12 cellular contexts compared by ENCODE assay signal in the genomic region with DNA sequence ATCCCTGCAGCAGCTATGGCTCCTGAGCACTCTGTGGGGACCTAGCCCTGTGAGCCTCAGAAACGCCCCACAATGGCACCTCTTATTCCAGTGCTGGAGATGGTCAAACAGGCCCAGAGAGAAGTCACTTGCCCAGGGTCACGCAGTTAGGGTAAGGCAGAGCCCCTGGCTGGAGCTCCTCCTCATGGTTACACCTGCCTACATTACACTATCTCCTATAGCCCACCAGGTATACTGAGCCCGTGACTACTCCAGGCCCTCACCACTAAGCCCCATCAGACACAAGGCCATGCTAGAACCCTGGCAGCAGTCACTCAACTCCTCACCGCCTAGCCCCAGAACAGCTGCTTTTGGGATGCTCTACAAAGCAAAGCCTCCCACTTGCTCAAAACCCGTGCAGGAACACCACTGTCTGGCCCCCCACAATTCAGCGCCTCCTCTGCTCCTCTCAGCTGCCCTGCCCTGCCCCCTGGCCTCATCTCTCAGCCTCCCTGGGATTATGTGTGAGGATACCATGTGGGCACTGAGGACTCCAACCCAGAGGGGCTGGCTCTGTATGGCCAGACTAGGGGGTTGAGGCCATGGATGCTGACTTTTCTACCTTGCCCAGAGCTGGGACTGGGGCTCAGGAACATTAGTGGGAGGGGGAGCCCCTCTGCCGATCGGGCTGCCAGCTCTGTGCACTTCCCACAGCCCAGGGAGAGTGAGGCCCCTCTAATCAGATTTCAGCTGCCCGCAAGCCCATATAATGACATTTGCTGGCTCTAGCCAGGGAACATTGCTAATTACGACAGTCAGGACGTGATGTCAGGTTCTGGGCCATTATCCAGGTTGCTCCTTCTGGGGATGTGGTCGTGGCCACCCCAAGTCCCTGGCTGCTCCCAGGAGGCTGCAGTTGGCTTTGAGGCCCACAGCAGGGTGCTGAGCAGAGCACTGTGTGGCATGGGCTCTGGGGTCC. TPM values are rescaled to one million over a fixed set of nuclear protein-coding genes. Genes with fewer than 3 reads are reported as not detected.
DNase-seq lines count a peak whose midpoint lies in the region; ATAC-seq and TF ChIP-seq lines count a peak whose summit lies in the region.
"Had no signal": no experiment of that assay in that cellular context is flagged by ENCODE, and none has a peak within 500 bp of the region (broad histone marks: within the 10 kb centered on the region; RNA-seq: fewer than 3 reads in every experiment).

No MANE protein-coding gene starts in this region.

- TF ChIP-seq POLR2A in NB4 (IDR thresholded peaks at IDR 0.05; ENCODE audit: extremely low read depth, insufficient read length), result no peak
- peak in 1 of 2 donors; percentile 42 for TF ChIP-seq POLR2A in gastrocnemius medialis (IDR thresholded peaks at IDR 0.05)

- DNase-seq in NB4 (ENCODE audit: low read depth) (peak; percentile 40), cardiac fibroblast (ENCODE audit: low read depth in 2 of 2) (peak; percentile 69 to 88), right atrium auricular region (ENCODE audit: low spot score) (peak; percentile 77), gastrocnemius medialis (peak in 1 of 2 donors; percentile 26), brain microvascular endothelial cell (no peak)
- DNase-seq: activated CD4-positive, alpha-beta T cell treated with anti-CD3 and anti-CD28 coated beads for 1 hour; DND-41; NCI-H2081 had no signal

- H3K27ac ChIP-seq in right atrium auricular region, result peak overlapping the region; percentile 83 to 92
- peak overlapping the region; percentile 57 to 77 (median 66) for H3K27ac ChIP-seq in gastrocnemius medialis
- H3K27ac ChIP-seq in brain microvascular endothelial cell, result no peak overlapping the region

- intact Hi-C loops in gastrocnemius medialis (cut with DNase I; ENCODE audit: low total_unique reads), result no loop called here

- H3K36me3 ChIP-seq in right atrium auricular region, result peaks cover 28% of the 10 kb centered on the region
- H3K36me3 ChIP-seq in gastrocnemius medialis, result no peaks in the 10 kb centered on the region
- H3K36me3 ChIP-seq in brain microvascular endothelial cell (replicated peaks), result peaks cover 37% of the 10 kb centered on the region

- TF ChIP-seq CTCF in NB4 (IDR thresholded peaks at IDR 0.05; ENCODE audit: low read depth, low read length) (no peak), cardiac fibroblast (IDR thresholded peaks at IDR 0.05; ENCODE audit: low read depth, low read length) (no peak), right atrium auricular region (IDR thresholded peaks at IDR 0.05) (no peak), gastrocnemius medialis (IDR thresholded peaks at IDR 0.05 in 4 of 5, conservative IDR thresholded peaks at IDR 0.05 in 1 of 5) (no peak), brain microvascular endothelial cell (IDR thresholded peaks at IDR 0.05; ENCODE audit: low read depth, low read length, missing control alignments) (no peak)

- H3K4me3 ChIP-seq in NB4 (ENCODE audit: low read depth, low read length) (peak overlapping the region; percentile 21), cardiac fibroblast (replicated peaks in 1 of 2; ENCODE audit: low read depth in 2 of 2, low read length in 2 of 2) (no peak overlapping the region), right atrium auricular region (no peak overlapping the region), gastrocnemius medialis (no peak overlapping the region), brain microvascular endothelial cell (ENCODE audit: low read depth, low read length) (no peak overlapping the region)

- peaks cover 0 to 88% of the 10 kb centered on the region in 2 donors for H3K4me1 ChIP-seq in right atrium auricular region
- H3K4me1 ChIP-seq in gastrocnemius medialis, result peaks cover 40 to 43% of the 10 kb centered on the region in 2 donors

- H3K9me3 ChIP-seq in right atrium auricular region (no peaks in the 10 kb centered on the region), gastrocnemius medialis (no peaks in the 10 kb centered on the region)

- in situ Hi-C loops in gastrocnemius medialis (cut with MboI; ENCODE audit: low sequenced_read_pairs in 4 of 4) (no loop called here), brain microvascular endothelial cell (cut with HindIII; ENCODE audit: low pct_ligation_motif_present, low sequenced_read_pairs) (no loop called here)

- H3K27me3 ChIP-seq in right atrium auricular region (no peaks in the 10 kb centered on the region), gastrocnemius medialis (no peaks in the 10 kb centered on the region), brain microvascular endothelial cell (replicated peaks) (no peaks in the 10 kb centered on the region)

- ATAC-seq in gastrocnemius medialis (peak in 1 of 2 donors; percentile 37), HG03045 (IDR thresholded peaks at IDR 0.05; ENCODE audit: unreplicated experiment) (no peak), HG03025 (IDR thresholded peaks at IDR 0.05; ENCODE audit: low FRiP score, unreplicated experiment) (no peak), GM21381 (IDR thresholded peaks at IDR 0.05; ENCODE audit: unreplicated experiment) (no peak)

RNA-seq across cellular contexts. Expression of a gene that starts 4.0 kb away (rescaled TPM):
- total RNA-seq in right atrium auricular region (100 to 1,000 TPM in 1 of 2 donors, 10 to 100 TPM in 1; 94.0 to 146 TPM), gastrocnemius medialis (10 to 100 TPM in 1 of 4 donors, 1 to 10 TPM in 3; 4.4 to 14.7 (median 8.1) TPM)

RNA-seq across cellular contexts. Expression of a gene that starts 6.8 kb away (rescaled TPM):
- total RNA-seq in right atrium auricular region, result 1 to 10 TPM; 1.2 to 3.1 TPM
- 10 to 100 TPM in 1 of 4 donors, 1 to 10 TPM in 1, under 1 TPM in 2; 0.31 to 26.1 (median 0.87) TPM for total RNA-seq in gastrocnemius medialis

RNA-seq across cellular contexts. Expression of a gene that starts 34.5 kb away (rescaled TPM):
- total RNA-seq in right atrium auricular region, result 10 to 100 TPM; 46.5 to 62.6 TPM
- total RNA-seq in gastrocnemius medialis, result 10 to 100 TPM; 10.3 to 27.2 (median 23.3) TPM
- total RNA-seq: HT1080 had no signal

Comparison
In these comparisons a context has a peak if more than half of its experiments do, and no peak if none do; other contexts are left out.
1. RNA of a gene that starts 4.0 kb away (total RNA-seq): 94.0 to 146 TPM in right atrium auricular region; 4.4 to 14.7 TPM in gastrocnemius medialis; every median in the first group is over 4 times any median in the second.